Comparison of ENCODE assay signal across 10 cellular contexts in the genomic region with DNA sequence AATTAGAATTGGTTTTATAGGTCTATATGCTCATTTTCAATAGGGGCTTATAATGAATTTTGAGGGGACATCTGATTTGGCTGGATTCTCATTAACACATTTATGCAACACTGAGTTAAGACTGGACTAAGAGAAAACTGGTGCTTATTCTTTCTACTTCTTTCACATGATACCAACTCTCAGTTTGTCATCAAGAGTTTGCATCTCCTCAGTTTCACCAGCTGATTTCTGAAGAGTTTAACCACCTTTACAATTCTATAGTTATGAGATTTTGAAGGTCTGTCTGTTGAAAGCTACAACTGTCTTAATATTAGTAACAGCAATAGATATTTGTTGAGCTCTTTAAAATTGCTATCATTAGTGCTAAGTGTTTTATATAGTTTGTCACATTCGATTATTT.
"Had no signal": no experiment of that assay in that cellular context is flagged by ENCODE, and none has a peak within 500 bp of the region (broad histone marks: within the 10 kb centered on the region; RNA-seq: fewer than 3 reads in every experiment).

No MANE protein-coding gene starts in this region.

- H3K36me3 ChIP-seq: HAP-1 had no signal

- H3K9me3 ChIP-seq: HAP-1 had no signal

- ATAC-seq: HCT116, HepG2 had no signal

- H3K4me2 ChIP-seq: KMS-11 had no signal

- H3K4me3 ChIP-seq: GM23248, HAP-1 had no signal

- H3K9ac ChIP-seq: GM23248, KMS-11 had no signal

- H2AFZ ChIP-seq: GM23248 had no signal

- DNase-seq: GM23248, GOT3, H7, HFFc6, KBM-7 had no signal

- H3K4me1 ChIP-seq: HAP-1 had no signal

- H3K27ac ChIP-seq: GM23248, HL-60, KMS-11 had no signal

- FAIRE-seq: HepG2 had no signal
